Comparison of ENCODE assay signal across 26 cellular contexts in the genomic region with DNA sequence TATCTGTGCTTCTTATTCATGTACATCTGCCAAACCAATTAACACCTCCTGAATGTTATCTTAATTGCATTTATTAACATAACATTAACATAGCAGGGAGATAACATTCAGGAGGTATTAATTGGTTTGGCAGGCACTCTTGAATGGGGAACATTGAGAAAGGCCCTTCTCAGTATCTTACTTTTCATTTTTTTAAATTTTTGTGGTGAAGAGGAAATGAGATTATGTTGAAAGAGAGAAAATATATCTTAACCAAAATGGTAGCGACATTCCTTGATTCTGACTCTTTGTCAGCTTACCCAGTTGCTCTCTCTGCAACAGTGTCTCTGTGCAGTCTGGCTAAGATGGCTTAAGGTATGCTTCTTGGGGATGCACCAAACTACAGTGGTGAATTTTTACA.
DNase-seq lines count a peak whose midpoint lies in the region; ATAC-seq and TF ChIP-seq lines count a peak whose summit lies in the region.
"Had no signal": no experiment of that assay in that cellular context is flagged by ENCODE, and none has a peak within 500 bp of the region (broad histone marks: within the 10 kb centered on the region; RNA-seq: fewer than 3 reads in every experiment).

No MANE protein-coding gene starts in this region.

- ATAC-seq in GM18505 (IDR thresholded peaks at IDR 0.05; ENCODE audit: unreplicated experiment) = no peak
- ATAC-seq: right lobe of liver had no signal

- H3K4me2 ChIP-seq in GM23248 (ENCODE audit: unreplicated experiment) = peak overlapping the region; percentile 34
- H3K4me2 ChIP-seq: hepatocyte, KMS-11 had no signal

- in situ Hi-C loops in GM23248 (cut with MboI) = no loop called here

- no peaks in the 10 kb centered on the region for H3K36me3 ChIP-seq in A673 (ENCODE audit: insufficient read depth, low read length, poor library complexity, severe bottlenecking)
- H3K36me3 ChIP-seq in GM23248 (ENCODE audit: low read depth) = no peaks in the 10 kb centered on the region
- no peaks in the 10 kb centered on the region for H3K36me3 ChIP-seq in adipocyte (ENCODE audit: control insufficient read depth, insufficient read depth, low read length, severe bottlenecking)
- H3K36me3 ChIP-seq: left ventricle myocardium inferior, right lobe of liver, stomach had no signal

- no peak for TF ChIP-seq POLR2A in GM18505 (IDR thresholded peaks at IDR 0.05; ENCODE audit: borderline replicate concordance, extremely low read depth, insufficient read depth, insufficient read length)

- intact Hi-C loops in A673 (cut with micrococcal nuclease; ENCODE audit: unreplicated experiment) = no loop called here

- no peak overlapping the region for H3K4me3 ChIP-seq in A673 (ENCODE audit: low read depth, low read length, poor library complexity, severe bottlenecking)
- no peak overlapping the region for H3K4me3 ChIP-seq in GM23248
- no peak overlapping the region for H3K4me3 ChIP-seq in adipocyte (ENCODE audit: low read length)
- H3K4me3 ChIP-seq in fibroblast of the aortic adventitia (ENCODE audit: low read depth, low read length) = no peak overlapping the region
- H3K4me3 ChIP-seq: hepatocyte, left ventricle myocardium inferior, right lobe of liver, stomach had no signal

- BruUV-seq in A673 (replicated peaks; lab: Mats Ljungman, UMichigan) = no TSS peak

- H3K79me2 ChIP-seq in GM23248 (ENCODE audit: insufficient read depth) = no peaks in the 10 kb centered on the region
- H3K79me2 ChIP-seq: hepatocyte, parathyroid adenoma had no signal

- H3K27me3 ChIP-seq in A673 (replicated peaks; ENCODE audit: insufficient read depth, low read depth, low read length, poor library complexity) (no peaks in the 10 kb centered on the region), GM23248 (replicated peaks; ENCODE audit: insufficient read depth) (no peaks in the 10 kb centered on the region; the same call in 1 of the 2 replicates), adipocyte (replicated peaks; ENCODE audit: control insufficient read depth, insufficient read depth, low read length) (no peaks in the 10 kb centered on the region)
- H3K27me3 ChIP-seq: hepatocyte, right lobe of liver, stomach had no signal

- no peaks in the 10 kb centered on the region for H3K9me2 ChIP-seq in GM23248 (ENCODE audit: insufficient read depth)

- POLR2A ChIA-PET in A673 (lab: Charles Lee; ENCODE audit: low non-redundant PET) = no interaction called here

- H3F3A ChIP-seq in GM23248 (ENCODE audit: insufficient read depth) = peaks cover 37% of the 10 kb centered on the region

- no peaks in the 10 kb centered on the region for H4K20me1 ChIP-seq in GM23248 (ENCODE audit: insufficient read depth)

- H3K27ac ChIP-seq in A673 (ENCODE audit: low read depth, low read length, poor library complexity, severe bottlenecking) = no peak overlapping the region
- no peak overlapping the region for H3K27ac ChIP-seq in GM23248
- H3K27ac ChIP-seq: C4-2B, KMS-11, left ventricle myocardium inferior, parathyroid adenoma, right lobe of liver, stomach, VCaP had no signal

- no peak overlapping the region for H3K9ac ChIP-seq in GM23248
- no peak overlapping the region for H3K9ac ChIP-seq in adipocyte (ENCODE audit: low read length)
- H3K9ac ChIP-seq: KMS-11, parathyroid adenoma had no signal

- H2AFZ ChIP-seq in GM23248 = no peak overlapping the region
- H2AFZ ChIP-seq: hepatocyte, parathyroid adenoma had no signal

- DNase-seq in A673 (ENCODE audit: low spot score) = peak; percentile 17
- DNase-seq in GM23248 = peak; percentile 67
- DNase-seq in adipocyte (ENCODE audit: low read depth) = peak; percentile 60
- DNase-seq in fibroblast of the aortic adventitia (ENCODE audit: low read depth) = peak; percentile 78
- no peak for DNase-seq in effector CD4-positive, alpha-beta T cell
- no peak for DNase-seq in T-helper 9 cell
- no peak for DNase-seq in NCI-H2107 treated with DMSO at 0.1 percent for 48 hours (lab: John Stamatoyannopoulos, UW; ENCODE audit: unreplicated experiment)
- DNase-seq: activated CD4-positive, alpha-beta T cell treated with anti-CD3 and anti-CD28 coated beads, Interleukin-2, amount 50 U/mL, for 1 hour; activated CD8-positive, alpha-beta memory T cell treated with anti-CD3 and anti-CD28 coated beads, Interleukin-2, amount 50 U/mL, for 4 hours; cortex of kidney; immature natural killer cell; left ventricle myocardium inferior; NCI-H1105; NCI-H510A; right lobe of liver; RPMI8226; stimulated activated CD4-positive, alpha-beta T cell treated with anti-CD3 and anti-CD28 coated beads, Interleukin-15, amount 100 ng/mL, for 24 hours; stomach; T-helper 2 cell; trophoblast cell had no signal

- WGBS in GM23248 (ENCODE audit: low coverage in 1 of 2, low lambda C conversion rate in 2 of 2, missing lambda C conversion rate in 2 of 2), 2 experiments = 66 to 87% methylated on average over 1 of the region's 1 CpG

- TF ChIP-seq CTCF in A673 (conservative IDR thresholded peaks at IDR 0.05; ENCODE audit: low read depth, low read length) = no peak
- TF ChIP-seq CTCF in fibroblast of the aortic adventitia (IDR thresholded peaks at IDR 0.05; ENCODE audit: insufficient read depth, low read length) = no peak

- CTCF ChIA-PET in A673 (lab: Charles Lee) = no interaction called here

- H3K4me1 ChIP-seq in A673 (ENCODE audit: insufficient read depth, low read length, poor library complexity, severe bottlenecking) (no peaks in the 10 kb centered on the region), GM23248 (ENCODE audit: insufficient read depth) (peaks cover 26% of the 10 kb centered on the region), adipocyte (ENCODE audit: control insufficient read depth, insufficient read depth, low read length) (peaks cover 21% of the 10 kb centered on the region)
- H3K4me1 ChIP-seq: left ventricle myocardium inferior, parathyroid adenoma had no signal

- H3K9me3 ChIP-seq in A673 (ENCODE audit: low read depth, low read length, poor library complexity, severe bottlenecking) (no peaks in the 10 kb centered on the region), GM23248 (ENCODE audit: low read depth) (no peaks in the 10 kb centered on the region), adipocyte (ENCODE audit: control insufficient read depth, low read length) (no peaks in the 10 kb centered on the region)
- H3K9me3 ChIP-seq: left ventricle myocardium inferior, right lobe of liver, stomach had no signal

Comparison
In these comparisons a context has a peak if more than half of its experiments do, and no peak if none do; other contexts are left out.
1. DNase-seq: peak in A673 (single experiment), GM23248 (single experiment), adipocyte (single experiment) and fibroblast of the aortic adventitia (single experiment); none in effector CD4-positive, alpha-beta T cell (single experiment), T-helper 9 cell (single experiment) and NCI-H2107 treated with DMSO at 0.1 percent for 48 hours (single experiment).